Comparison of ENCODE assay signal across 13 cellular contexts in the genomic region with DNA sequence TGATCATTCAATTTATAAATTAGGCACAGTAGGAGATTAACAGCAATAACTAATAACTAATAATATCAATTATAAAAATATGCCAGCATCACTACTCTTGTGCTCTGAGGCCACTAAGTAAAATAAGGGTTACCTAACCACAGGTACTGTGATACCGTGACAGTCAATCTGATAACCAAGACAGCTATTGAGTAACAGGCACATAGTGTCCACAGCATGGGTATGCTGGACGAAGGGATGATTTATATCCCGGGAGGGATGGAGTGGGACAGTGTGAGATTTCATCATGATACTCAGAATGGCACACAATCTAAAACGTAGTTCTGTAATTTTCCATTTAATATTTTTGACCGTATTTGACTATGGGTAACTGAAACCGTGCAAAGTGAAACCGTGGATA. TPM values are rescaled to one million over a fixed set of nuclear protein-coding genes. Genes with fewer than 3 reads are reported as not detected.
DNase-seq lines count a peak whose midpoint lies in the region; ATAC-seq and TF ChIP-seq lines count a peak whose summit lies in the region.
"Had no signal": no experiment of that assay in that cellular context is flagged by ENCODE, and none has a peak within 500 bp of the region (broad histone marks: within the 10 kb centered on the region; RNA-seq: fewer than 3 reads in every experiment).

No MANE protein-coding gene starts in this region.

- H3K9me3 ChIP-seq in right lobe of liver: no peaks in the 10 kb centered on the region
- no peaks in the 10 kb centered on the region for H3K9me3 ChIP-seq in prostate gland
- no peaks in the 10 kb centered on the region for H3K9me3 ChIP-seq in osteoblast (ENCODE audit: low read depth, low read length)
- H3K9me3 ChIP-seq in esophagus muscularis mucosa: no peaks in the 10 kb centered on the region
- H3K9me3 ChIP-seq: A549, Caco-2, HAP-1 had no signal

- no peak for TF ChIP-seq EP300 in esophagus muscularis mucosa (IDR thresholded peaks at IDR 0.05)

- H3K4me1 ChIP-seq in right lobe of liver (peaks cover 0 to 7% (median 0%) of the 10 kb centered on the region in 4 donors), prostate gland (replicated peaks) (peaks cover 22% of the 10 kb centered on the region), osteoblast (ENCODE audit: insufficient read depth, low read length) (peaks cover 5% of the 10 kb centered on the region), esophagus muscularis mucosa (no peaks in the 10 kb centered on the region)

- H3K27ac ChIP-seq in right lobe of liver (no peak overlapping the region), prostate gland (peak overlapping the region; percentile 82 to 83), osteoblast (ENCODE audit: low read depth, low read length) (no peak overlapping the region), esophagus muscularis mucosa (replicated peaks in 1 of 4) (no peak overlapping the region)
- H3K27ac ChIP-seq: A549 had no signal

- H3K27me3 ChIP-seq in right lobe of liver: no peaks in the 10 kb centered on the region
- no peaks in the 10 kb centered on the region for H3K27me3 ChIP-seq in prostate gland (replicated peaks; ENCODE audit: insufficient read depth)
- H3K27me3 ChIP-seq in osteoblast (ENCODE audit: insufficient read depth, low read length): no peaks in the 10 kb centered on the region
- no peaks in the 10 kb centered on the region for H3K27me3 ChIP-seq in esophagus muscularis mucosa

- H3K4me2 ChIP-seq in osteoblast (ENCODE audit: insufficient read depth, low read length): no peak overlapping the region
- H3K4me2 ChIP-seq: A549 had no signal

- intact Hi-C loops in right lobe of liver (cut with DNase I): no loop called here
- intact Hi-C loops in prostate gland (cut with DNase I): loop anchor here (5.0 to 10.0 kb wide), 3 partner anchors 39 to 146 kb away; partner anchors contain the start of genes CD46 and CR1L
- intact Hi-C loops in esophagus muscularis mucosa (cut with DNase I): loop anchor here (10.0 kb wide), 1 partner anchor 136 kb away; no protein-coding TSS in a partner anchor

- peak; percentile 72 to 81 (median 77) for ATAC-seq in right lobe of liver
- ATAC-seq: A549 had no signal

- WGBS in right lobe of liver (ENCODE audit: insufficient coverage, low coverage, low lambda C conversion rate, missing lambda C conversion rate): 60% methylated on average over 7 of the region's 7 CpGs
- WGBS in prostate gland: 55% methylated on average over 7 of the region's 7 CpGs
- WGBS in esophagus muscularis mucosa: 88% methylated on average over 7 of the region's 7 CpGs

- no peaks in the 10 kb centered on the region for H3K79me2 ChIP-seq in osteoblast (ENCODE audit: insufficient read depth, low read length)

- DNase-seq in amniotic epithelial cell (ENCODE audit: low read depth) (peak; percentile 50), right lobe of liver (no peak), prostate gland (ENCODE audit: low spot score) (no peak), osteoblast (ENCODE audit: insufficient read length, low spot score, missing footprints) (no peak), Kasumi-1 (lab: John Stamatoyannopoulos, UW) (no peak), RPMI8226 (no peak), esophagus muscularis mucosa (ENCODE audit: extremely low spot score) (no peak)
- DNase-seq: Caco-2; CD8-positive, alpha-beta memory T cell; DMS53; GF-D8 had no signal

- TF ChIP-seq POLR2A in right lobe of liver (IDR thresholded peaks at IDR 0.05) (no peak), prostate gland (IDR thresholded peaks at IDR 0.05) (no peak), esophagus muscularis mucosa (IDR thresholded peaks at IDR 0.05; ENCODE audit: low read depth) (no peak)

- no peaks in the 10 kb centered on the region for H4K20me1 ChIP-seq in osteoblast (ENCODE audit: insufficient read depth, low read length)

- TF ChIP-seq CTCF in right lobe of liver (IDR thresholded peaks at IDR 0.05) (no peak), prostate gland (IDR thresholded peaks at IDR 0.05) (no peak), osteoblast (IDR thresholded peaks at IDR 0.05; ENCODE audit: extremely low read depth, low read depth, low read length) (no peak), esophagus muscularis mucosa (IDR thresholded peaks at IDR 0.05) (no peak)

- H3K4me3 ChIP-seq in right lobe of liver (no peak overlapping the region), prostate gland (no peak overlapping the region), osteoblast (ENCODE audit: insufficient read depth, low read length) (no peak overlapping the region), esophagus muscularis mucosa (no peak overlapping the region)
- H3K4me3 ChIP-seq: A549, HAP-1 had no signal

- H3K36me3 ChIP-seq in right lobe of liver: peaks cover 0 to 40% (median 8%) of the 10 kb centered on the region in 4 donors
- H3K36me3 ChIP-seq in prostate gland: no peaks in the 10 kb centered on the region
- peaks cover 22% of the 10 kb centered on the region for H3K36me3 ChIP-seq in osteoblast (ENCODE audit: insufficient read depth, low read length)
- peaks cover 4 to 58% (median 21%) of the 10 kb centered on the region in 4 donors for H3K36me3 ChIP-seq in esophagus muscularis mucosa

- no peak overlapping the region for H2AFZ ChIP-seq in osteoblast (ENCODE audit: low read length)

RNA-seq across cellular contexts. Expression of gene CD46, which starts 39.4 kb away (rescaled TPM):
- total RNA-seq in right lobe of liver (100 to 1,000 TPM in 5 of 6 experiments, 10 to 100 TPM in 1; 99.3 to 133 (median 114) TPM), prostate gland (100 to 1,000 TPM; 173 to 327 TPM), osteoblast (92.6 and 98.7 TPM in 2 replicates), esophagus muscularis mucosa (10 to 100 TPM; 65.6 to 86.4 (median 69.2) TPM)

Comparison
In these comparisons a context has a peak if more than half of its experiments do, and no peak if none do; other contexts are left out.
1. H3K27ac ChIP-seq: peak in prostate gland (2 of 2); none in right lobe of liver (0 of 3), osteoblast (single experiment) and esophagus muscularis mucosa (0 of 4).
2. intact Hi-C loops: an anchor here in prostate gland (5.0 to 10.0 kb wide) and esophagus muscularis mucosa (10.0 kb wide); none called in right lobe of liver.